Comparison of ENCODE assay signal across 2 cellular contexts in the genomic region with DNA sequence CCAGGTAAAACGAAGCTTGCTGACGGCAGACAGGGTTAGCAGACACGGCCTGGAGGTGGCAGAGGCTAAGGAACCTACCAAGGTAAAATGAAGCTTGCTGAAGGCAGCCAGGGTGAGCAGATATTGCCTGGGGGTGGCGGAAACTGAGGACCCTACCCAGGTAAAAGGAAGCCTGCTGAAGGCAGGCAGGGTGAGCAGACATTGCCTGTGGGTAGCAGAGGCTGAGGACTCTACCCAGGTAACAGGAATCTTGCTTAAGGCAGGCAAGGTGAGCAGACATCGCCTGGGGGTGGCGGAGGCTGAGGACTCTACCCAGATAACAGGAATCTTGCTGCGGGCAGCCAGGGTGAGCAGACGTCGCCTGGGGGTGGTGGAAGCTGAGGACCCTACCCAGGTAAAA.
A peak's percentile ranks its signal among the peaks of the same experiment; 100 is the strongest.
TF ChIP-seq lines count a peak whose summit lies in the region.

No MANE protein-coding gene starts in this region.

TF ChIP-seq in HEK293, 187 proteins besides CTCF, POLR2A, EP300 and RAD21:
- peak; percentile 20; the same call in 1 of the 2 replicates for TF ChIP-seq TRIM28 (IDR thresholded peaks at IDR 0.05; ENCODE audit: borderline replicate concordance, low read length)
- no peak for TF ChIP-seq ZNF785 (tag by site-specific recombination; IDR thresholded peaks at IDR 0.05)

TF ChIP-seq in K562, 482 proteins besides CTCF, POLR2A, EP300 and RAD21:
- TF ChIP-seq ZNF140 (CRISPR knock-in tag; IDR thresholded peaks at IDR 0.05) (no peak), ZEB2 (IDR thresholded peaks at IDR 0.05) (no peak), ZNF707 (CRISPR knock-in tag; conservative IDR thresholded peaks at IDR 0.05) (no peak), TRIM24 (IDR thresholded peaks at IDR 0.05) (peak in 1 of 2 experiments; percentile 63; a peak in 1 of 4 replicates), ZNF316 (IDR thresholded peaks at IDR 0.05) (peak; percentile 70)
- TF ChIP-seq, protein P1, sequence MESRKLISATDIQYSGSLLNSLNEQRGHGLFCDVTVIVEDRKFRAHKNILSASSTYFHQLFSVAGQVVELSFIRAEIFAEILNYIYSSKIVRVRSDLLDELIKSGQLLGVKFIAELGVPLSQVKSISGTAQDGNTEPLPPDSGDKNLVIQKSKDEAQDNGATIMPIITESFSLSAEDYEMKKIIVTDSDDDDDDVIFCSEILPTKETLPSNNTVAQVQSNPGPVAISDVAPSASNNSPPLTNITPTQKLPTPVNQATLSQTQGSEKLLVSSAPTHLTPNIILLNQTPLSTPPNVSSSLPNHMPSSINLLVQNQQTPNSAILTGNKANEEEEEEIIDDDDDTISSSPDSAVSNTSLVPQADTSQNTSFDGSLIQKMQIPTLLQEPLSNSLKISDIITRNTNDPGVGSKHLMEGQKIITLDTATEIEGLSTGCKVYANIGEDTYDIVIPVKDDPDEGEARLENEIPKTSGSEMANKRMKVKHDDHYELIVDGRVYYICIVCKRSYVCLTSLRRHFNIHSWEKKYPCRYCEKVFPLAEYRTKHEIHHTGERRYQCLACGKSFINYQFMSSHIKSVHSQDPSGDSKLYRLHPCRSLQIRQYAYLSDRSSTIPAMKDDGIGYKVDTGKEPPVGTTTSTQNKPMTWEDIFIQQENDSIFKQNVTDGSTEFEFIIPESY (CRISPR knock-in tag; IDR thresholded peaks at IDR 0.05) = no peak
